In genomic region chr11:67619683-67620617, GRCh38 we compare ENCODE assay signal across 1 cellular context.
A peak's percentile ranks its signal among the peaks of the same experiment; 100 is the strongest.
TF ChIP-seq lines count a peak whose summit lies in the region.

No MANE protein-coding gene starts in this region.

TF ChIP-seq in HepG2, 621 proteins besides CTCF, POLR2A, EP300 and RAD21:
- 0 out of 2 replicates have a peak, but pooled peaks have one; percentile 17 for TF ChIP-seq NFYC (CRISPR knock-in tag; IDR thresholded peaks at IDR 0.05)
- peak; percentile 44 for TF ChIP-seq NFYB (CRISPR knock-in tag; IDR thresholded peaks at IDR 0.05)
